Comparison of ENCODE assay signal across 23 cellular contexts in genomic region chr14:31257244-31257553, GRCh38.
"Had no signal": no experiment of that assay in that cellular context is flagged by ENCODE, and none has a peak within 500 bp of the region (broad histone marks: within the 10 kb centered on the region; RNA-seq: fewer than 3 reads in every experiment).

No MANE protein-coding gene starts in this region.

- H3K9me3 Mint-ChIP-seq: memory B cell; mesothelial cell of epicardium; natural killer cell; stimulated activated effector memory CD8-positive, alpha-beta T cell treated with anti-CD3 and anti-CD28 coated beads, Interleukin-12 subunit alpha, Interleukin-12 subunit beta, amount 100 ng/mL, for 72 hours; stimulated activated naive CD8-positive, alpha-beta T cell treated with anti-CD3 and anti-CD28 coated beads, Interleukin-15, Interleukin-2, amounts not matched to agents 100 ng/mL and 50 ng/mL, for 24 hours had no signal

- ATAC-seq: heart left ventricle; natural killer cell; right cardiac atrium; stimulated activated effector memory CD8-positive, alpha-beta T cell treated with anti-CD3 and anti-CD28 coated beads, Interleukin-12 subunit alpha, Interleukin-12 subunit beta, amount 100 ng/mL, for 72 hours had no signal

- FAIRE-seq: frontal cortex, islet of Langerhans had no signal

- H3K36me3 Mint-ChIP-seq: memory B cell; mesothelial cell of epicardium; natural killer cell; stimulated activated effector memory CD8-positive, alpha-beta T cell treated with anti-CD3 and anti-CD28 coated beads, Interleukin-12 subunit alpha, Interleukin-12 subunit beta, amount 100 ng/mL, for 72 hours had no signal

- H3K4me3 ChIP-seq: dorsolateral prefrontal cortex, heart left ventricle, lower lobe of right lung, ovary, testis, tibial nerve, upper lobe of right lung, vagina had no signal

- H3K4me3 Mint-ChIP-seq: memory B cell; mesothelial cell of epicardium; natural killer cell; neural crest cell; stimulated activated effector memory CD8-positive, alpha-beta T cell treated with anti-CD3 and anti-CD28 coated beads, Interleukin-12 subunit alpha, Interleukin-12 subunit beta, amount 100 ng/mL, for 72 hours; stimulated activated naive CD8-positive, alpha-beta T cell treated with anti-CD3 and anti-CD28 coated beads, Interleukin-15, Interleukin-2, amounts not matched to agents 100 ng/mL and 50 ng/mL, for 24 hours had no signal

- H3K27me3 Mint-ChIP-seq: stimulated activated naive CD8-positive, alpha-beta T cell treated with anti-CD3 and anti-CD28 coated beads, Interleukin-15, Interleukin-2, amounts not matched to agents 100 ng/mL and 50 ng/mL, for 24 hours had no signal

- H3K36me3 ChIP-seq: heart left ventricle, lower lobe of right lung, ovary, tibial nerve, upper lobe of right lung, vagina had no signal

- H3K27ac ChIP-seq: dorsolateral prefrontal cortex, heart left ventricle, lower lobe of right lung, ovary, testis, tibial nerve, upper lobe of right lung, vagina had no signal

- H3K27ac Mint-ChIP-seq: memory B cell; mesothelial cell of epicardium; natural killer cell; stimulated activated effector memory CD8-positive, alpha-beta T cell treated with anti-CD3 and anti-CD28 coated beads, Interleukin-12 subunit alpha, Interleukin-12 subunit beta, amount 100 ng/mL, for 72 hours; stimulated activated naive CD8-positive, alpha-beta T cell treated with anti-CD3 and anti-CD28 coated beads, Interleukin-15, Interleukin-2, amounts not matched to agents 100 ng/mL and 50 ng/mL, for 24 hours had no signal

- H3K4me1 ChIP-seq: vagina had no signal

- H3K4me1 Mint-ChIP-seq: natural killer cell; stimulated activated effector memory CD8-positive, alpha-beta T cell treated with anti-CD3 and anti-CD28 coated beads, Interleukin-12 subunit alpha, Interleukin-12 subunit beta, amount 100 ng/mL, for 72 hours had no signal

- H3K27me3 ChIP-seq: dorsolateral prefrontal cortex, heart left ventricle, ovary, testis, tibial nerve, upper lobe of right lung, vagina had no signal

- H3K9me3 ChIP-seq: heart left ventricle, lower lobe of right lung, ovary, testis, tibial nerve, upper lobe of right lung, vagina had no signal

- DNase-seq: cortex of kidney; dorsolateral prefrontal cortex; effector CD8-positive, alpha-beta T cell; heart left ventricle; hippocampal formation; lower lobe of right lung; natural killer cell; nucleus accumbens; ovary; right cardiac atrium; stimulated activated CD4-positive, alpha-beta T cell treated with anti-CD3 and anti-CD28 coated beads, Interleukin-4, amount 100 ng/mL, for 1 hour; stimulated activated CD8-positive, alpha-beta memory T cell treated with anti-CD3 and anti-CD28 coated beads, Interleukin-4, amount 100 ng/mL, for 48 hours; testis; upper lobe of right lung had no signal
